Comparison of ENCODE assay signal across 8 cellular contexts in the genomic region with DNA sequence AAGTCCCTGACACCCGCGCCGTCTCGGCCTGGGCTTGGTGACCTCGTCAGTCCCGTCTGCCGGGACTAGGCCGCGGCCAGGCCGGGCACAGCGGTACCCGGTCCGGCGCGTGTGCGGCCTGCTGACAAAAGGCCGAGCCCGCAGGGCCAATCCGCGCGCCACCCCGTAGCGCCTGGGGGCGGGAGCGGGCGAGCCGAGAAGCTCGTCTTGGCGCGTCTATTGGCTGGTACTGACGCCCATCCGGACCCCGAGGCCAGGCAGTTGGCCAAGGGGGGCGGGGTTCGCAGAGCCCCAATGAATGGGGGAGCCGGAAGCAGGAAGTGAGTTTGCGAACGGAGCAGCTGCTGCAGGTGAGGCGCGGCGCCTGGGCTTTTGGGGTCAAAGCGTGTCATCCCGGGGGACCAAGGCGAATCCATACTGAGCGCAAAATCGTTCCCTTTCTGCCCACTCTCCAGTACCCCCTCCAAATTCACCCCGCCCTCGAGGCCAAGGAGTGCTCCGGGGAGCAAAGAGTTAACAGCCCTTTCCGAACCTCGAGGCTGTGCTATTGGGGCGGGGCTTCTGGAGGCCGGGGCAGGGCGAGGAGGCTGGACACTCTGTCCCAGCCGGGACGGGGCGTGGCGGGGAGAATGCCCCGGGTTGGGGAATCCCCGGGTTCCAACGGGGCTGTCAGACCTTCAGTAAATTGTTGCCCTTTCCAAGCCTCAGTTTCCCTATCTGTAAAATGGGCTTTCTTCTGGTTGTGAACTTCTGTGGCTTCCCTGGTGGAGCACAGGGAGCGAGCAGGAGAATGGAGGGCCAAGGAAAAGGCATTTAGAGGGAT. TPM values are rescaled to one million over a fixed set of nuclear protein-coding genes. Genes with fewer than 3 reads are reported as not detected.
DNase-seq lines count a peak whose midpoint lies in the region; ATAC-seq and TF ChIP-seq lines count a peak whose summit lies in the region.

A gene with protein sequence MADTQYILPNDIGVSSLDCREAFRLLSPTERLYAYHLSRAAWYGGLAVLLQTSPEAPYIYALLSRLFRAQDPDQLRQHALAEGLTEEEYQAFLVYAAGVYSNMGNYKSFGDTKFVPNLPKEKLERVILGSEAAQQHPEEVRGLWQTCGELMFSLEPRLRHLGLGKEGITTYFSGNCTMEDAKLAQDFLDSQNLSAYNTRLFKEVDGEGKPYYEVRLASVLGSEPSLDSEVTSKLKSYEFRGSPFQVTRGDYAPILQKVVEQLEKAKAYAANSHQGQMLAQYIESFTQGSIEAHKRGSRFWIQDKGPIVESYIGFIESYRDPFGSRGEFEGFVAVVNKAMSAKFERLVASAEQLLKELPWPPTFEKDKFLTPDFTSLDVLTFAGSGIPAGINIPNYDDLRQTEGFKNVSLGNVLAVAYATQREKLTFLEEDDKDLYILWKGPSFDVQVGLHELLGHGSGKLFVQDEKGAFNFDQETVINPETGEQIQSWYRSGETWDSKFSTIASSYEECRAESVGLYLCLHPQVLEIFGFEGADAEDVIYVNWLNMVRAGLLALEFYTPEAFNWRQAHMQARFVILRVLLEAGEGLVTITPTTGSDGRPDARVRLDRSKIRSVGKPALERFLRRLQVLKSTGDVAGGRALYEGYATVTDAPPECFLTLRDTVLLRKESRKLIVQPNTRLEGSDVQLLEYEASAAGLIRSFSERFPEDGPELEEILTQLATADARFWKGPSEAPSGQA (plus strand): TSS at position 319 of the 823 bp plus-strand sequence. CDS start 1,767 bp downstream, outside the sequence.

- H3K27ac ChIP-seq in muscle layer of duodenum (ENCODE audit: low read length), result peak within 1 kb of the TSS; percentile 91

- no peaks in the 10 kb centered on the region for H3K9me3 ChIP-seq in muscle layer of duodenum (ENCODE audit: control insufficient read depth in 1 of 2, low read length in 2 of 2)

- ATAC-seq in GM21717 (IDR thresholded peaks at IDR 0.05; ENCODE audit: unreplicated experiment), result peak; percentile 79
- peak; percentile 99 for ATAC-seq in activated T-cell treated with anti-CD3 and anti-CD28 coated beads, Interleukin-2, amount 50 U/mL, for 4 hours
- ATAC-seq in esophagus mucosa, result peak; percentile 95

- H3K9me3 Mint-ChIP-seq in activated T-cell treated with anti-CD3 and anti-CD28 coated beads, Interleukin-2, amount 50 U/mL, for 4 hours, result no peaks in the 10 kb centered on the region

- no peaks in the 10 kb centered on the region for H3K27me3 Mint-ChIP-seq in activated T-cell treated with anti-CD3 and anti-CD28 coated beads, Interleukin-2, amount 50 U/mL, for 4 hours (ENCODE audit: low read depth)

- peaks cover 4% of the 10 kb centered on the region for H3K36me3 Mint-ChIP-seq in activated T-cell treated with anti-CD3 and anti-CD28 coated beads, Interleukin-2, amount 50 U/mL, for 4 hours (ENCODE audit: insufficient read depth)

- peak within 1 kb of the TSS; percentile 71 to 88 for H3K4me3 ChIP-seq in muscle layer of duodenum (ENCODE audit: low read depth in 1 of 2, low read length in 2 of 2)

- H3K27me3 ChIP-seq in muscle layer of duodenum (ENCODE audit: low read depth, low read length), result no peaks in the 10 kb centered on the region

- in situ Hi-C loops in KBM-7 (cut with MboI; ENCODE audit: low pct_unique_long_range_greater_than_20kb, low sequenced_read_pairs), result no loop called here

- H3K4me1 ChIP-seq in muscle layer of duodenum (ENCODE audit: control insufficient read depth in 1 of 2, insufficient read depth in 2 of 2, low read length in 2 of 2), result peaks cover 0 to 15% of the 10 kb centered on the region in 2 donors

- H3K4me3 Mint-ChIP-seq in activated T-cell treated with anti-CD3 and anti-CD28 coated beads, Interleukin-2, amount 50 U/mL, for 4 hours, result peak within 1 kb of the TSS; percentile 88

- H3K4me1 Mint-ChIP-seq in activated T-cell treated with anti-CD3 and anti-CD28 coated beads, Interleukin-2, amount 50 U/mL, for 4 hours (ENCODE audit: low read depth), result peaks cover 18% of the 10 kb centered on the region

- H3K36me3 ChIP-seq in muscle layer of duodenum (ENCODE audit: control insufficient read depth in 1 of 2, insufficient read depth in 2 of 2, low read length in 2 of 2), result peaks cover 12 to 16% of the 10 kb centered on the region in 2 donors

- DNase-seq in DMS153 treated with DMSO at 0.1 percent for 48 hours (lab: John Stamatoyannopoulos, UW; ENCODE audit: unreplicated experiment) (peak; percentile 98), KBM-7 (peak; percentile 97)
- peak; percentile 90 for DNase-seq in activated T-cell treated with anti-CD3 and anti-CD28 coated beads, Interleukin-2, amount 50 U/mL, for 4 hours
- peak; percentile 89 to 94 for DNase-seq in stimulated activated CD8-positive, alpha-beta memory T cell treated with anti-CD3 and anti-CD28 coated beads, Interleukin-7, amount 100 ng/mL, for 4 hours (ENCODE audit: low read depth in 2 of 2)

TF ChIP-seq in PFSK-1, 5 proteins besides CTCF, POLR2A, EP300 and RAD21:
- TF ChIP-seq, protein P1, sequence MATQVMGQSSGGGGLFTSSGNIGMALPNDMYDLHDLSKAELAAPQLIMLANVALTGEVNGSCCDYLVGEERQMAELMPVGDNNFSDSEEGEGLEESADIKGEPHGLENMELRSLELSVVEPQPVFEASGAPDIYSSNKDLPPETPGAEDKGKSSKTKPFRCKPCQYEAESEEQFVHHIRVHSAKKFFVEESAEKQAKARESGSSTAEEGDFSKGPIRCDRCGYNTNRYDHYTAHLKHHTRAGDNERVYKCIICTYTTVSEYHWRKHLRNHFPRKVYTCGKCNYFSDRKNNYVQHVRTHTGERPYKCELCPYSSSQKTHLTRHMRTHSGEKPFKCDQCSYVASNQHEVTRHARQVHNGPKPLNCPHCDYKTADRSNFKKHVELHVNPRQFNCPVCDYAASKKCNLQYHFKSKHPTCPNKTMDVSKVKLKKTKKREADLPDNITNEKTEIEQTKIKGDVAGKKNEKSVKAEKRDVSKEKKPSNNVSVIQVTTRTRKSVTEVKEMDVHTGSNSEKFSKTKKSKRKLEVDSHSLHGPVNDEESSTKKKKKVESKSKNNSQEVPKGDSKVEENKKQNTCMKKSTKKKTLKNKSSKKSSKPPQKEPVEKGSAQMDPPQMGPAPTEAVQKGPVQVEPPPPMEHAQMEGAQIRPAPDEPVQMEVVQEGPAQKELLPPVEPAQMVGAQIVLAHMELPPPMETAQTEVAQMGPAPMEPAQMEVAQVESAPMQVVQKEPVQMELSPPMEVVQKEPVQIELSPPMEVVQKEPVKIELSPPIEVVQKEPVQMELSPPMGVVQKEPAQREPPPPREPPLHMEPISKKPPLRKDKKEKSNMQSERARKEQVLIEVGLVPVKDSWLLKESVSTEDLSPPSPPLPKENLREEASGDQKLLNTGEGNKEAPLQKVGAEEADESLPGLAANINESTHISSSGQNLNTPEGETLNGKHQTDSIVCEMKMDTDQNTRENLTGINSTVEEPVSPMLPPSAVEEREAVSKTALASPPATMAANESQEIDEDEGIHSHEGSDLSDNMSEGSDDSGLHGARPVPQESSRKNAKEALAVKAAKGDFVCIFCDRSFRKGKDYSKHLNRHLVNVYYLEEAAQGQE (IDR thresholded peaks at IDR 0.05; ENCODE audit: insufficient read depth in 1 of 2, low read depth in 2 of 2, low read length in 2 of 2), result no peak; a peak in 1 of 4 replicates
- peak; percentile 81; the same call in 1 of the 2 replicates for TF ChIP-seq TAF1 (IDR thresholded peaks at IDR 0.05; ENCODE audit: borderline replicate concordance, insufficient read depth, low read length)
- TF ChIP-seq FOXP2 (optimal IDR thresholded peaks at IDR 0.05; ENCODE audit: borderline replicate concordance, extremely low read depth, extremely low read length, insufficient read depth), result peak; percentile 77
- TF ChIP-seq SIN3A (IDR thresholded peaks at IDR 0.05; ENCODE audit: borderline replicate concordance, insufficient read depth, low read length), result peak; percentile 94; the same call in 1 of the 2 replicates
- TF ChIP-seq POLR2AphosphoS5 (IDR thresholded peaks at IDR 0.05; ENCODE audit: low read depth, low read length), result peak; percentile 82

RNA-seq across cellular contexts. Expression of the gene that starts here (rescaled TPM):
- 52.1 TPM for polyA plus RNA-seq in PFSK-1 (2012; ENCODE audit: insufficient read length, low read depth)
- total RNA-seq in activated T-cell treated with anti-CD3 and anti-CD28 coated beads, Interleukin-2, amount 50 U/mL, for 4 hours, result 100 to 1,000 TPM; 123 to 142 (median 132) TPM
- 46.9 TPM for total RNA-seq in esophagus mucosa

Comparison
In these comparisons a context has a peak if more than half of its experiments do, and no peak if none do; other contexts are left out.
1. Peak in every context shown above with its lines: DNase-seq, ATAC-seq, H3K4me3 ChIP-seq and H3K27ac ChIP-seq.